ENCODE assay signal across 13 cellular contexts in genomic region chr10:97321807-97322195, GRCh38. TPM values are rescaled to one million over a fixed set of nuclear protein-coding genes. Genes with fewer than 3 reads are reported as not detected.
DNase-seq lines count a peak whose midpoint lies in the region; ATAC-seq and TF ChIP-seq lines count a peak whose summit lies in the region.
"Had no signal": no experiment of that assay in that cellular context is flagged by ENCODE, and none has a peak within 500 bp of the region (broad histone marks: within the 10 kb centered on the region; RNA-seq: fewer than 3 reads in every experiment).

No MANE protein-coding gene starts in this region.

- H3K27ac ChIP-seq in right lobe of liver (peak overlapping the region; percentile 99 to 100 (median 100)), thoracic aorta (no peak overlapping the region), colonic mucosa (no peak overlapping the region)
- H3K27ac ChIP-seq: PC-9 had no signal

- 30% methylated on average over 3 of the region's 3 CpGs for WGBS in right lobe of liver (ENCODE audit: insufficient coverage, low coverage, low lambda C conversion rate, missing lambda C conversion rate)

- CTCF ChIA-PET in activated naive CD4-positive, alpha-beta T cell treated with anti-CD3 and anti-CD28 coated beads, Interleukin-2, amount 10 ng/mL, durations not matched to agents 7 days and 5 days (lab: Charles Lee), result interaction anchor here (1.0 to 1.9 kb wide), 2 partner anchors 12 to 43 kb away, joined by 4 to 7 read pairs; partner anchors contain the start of gene FRAT2
- CTCF ChIA-PET in activated naive CD4-positive, alpha-beta T cell treated with anti-CD3 and anti-CD28 coated beads for 36 hours (lab: Charles Lee), result interaction anchor here (1.2 to 2.2 kb wide), 3 partner anchors 11 to 296 kb away, joined by 3 to 13 read pairs (median 8); no protein-coding TSS in a partner anchor

- H3K9ac ChIP-seq in colonic mucosa (ENCODE audit: low read depth in 2 of 2, low read length in 2 of 2), result no peak overlapping the region

- no peak for TF ChIP-seq CTCF in right lobe of liver (IDR thresholded peaks at IDR 0.05)
- no peak for TF ChIP-seq CTCF in thoracic aorta (IDR thresholded peaks at IDR 0.05)
- no peak for TF ChIP-seq CTCF in colonic mucosa (IDR thresholded peaks at IDR 0.05)
- no peak for TF ChIP-seq CTCF in HFFc6 (IDR thresholded peaks at IDR 0.05)

- H3K4me3 ChIP-seq in right lobe of liver, result peak overlapping the region in 2 of 3 donors; percentile 72 to 77
- peak overlapping the region; percentile 95 for H3K4me3 ChIP-seq in thoracic aorta
- H3K4me3 ChIP-seq in colonic mucosa, result no peak overlapping the region
- H3K4me3 ChIP-seq: PC-9 had no signal

- peak overlapping the region; percentile 81 for H3K4me3 Mint-ChIP-seq in activated naive CD4-positive, alpha-beta T cell treated with anti-CD3 and anti-CD28 coated beads, Interleukin-2, amount 10 ng/mL, durations not matched to agents 7 days and 5 days
- H3K4me3 Mint-ChIP-seq in activated naive CD4-positive, alpha-beta T cell treated with anti-CD3 and anti-CD28 coated beads for 36 hours, result no peak overlapping the region
- peak overlapping the region; percentile 93 for H3K4me3 Mint-ChIP-seq in T-helper 17 cell
- no peak overlapping the region for H3K4me3 Mint-ChIP-seq in HFFc6

- H3K27me3 ChIP-seq in right lobe of liver (no peaks in the 10 kb centered on the region), thoracic aorta (replicated peaks; ENCODE audit: insufficient read depth) (no peaks in the 10 kb centered on the region), colonic mucosa (no peaks in the 10 kb centered on the region)
- H3K27me3 ChIP-seq: sigmoid colon had no signal

- no peak for DNase-seq in activated naive CD4-positive, alpha-beta T cell treated with anti-CD3 and anti-CD28 coated beads, Interleukin-2, amount 10 ng/mL, durations not matched to agents 7 days and 5 days
- DNase-seq in activated naive CD4-positive, alpha-beta T cell treated with anti-CD3 and anti-CD28 coated beads for 36 hours, result no peak
- DNase-seq in T-helper 17 cell (no peak), right lobe of liver (no peak), thoracic aorta (ENCODE audit: low spot score) (no peak), colonic mucosa (no peak), HFFc6 (no peak)
- DNase-seq: cortex of kidney; GOT3; PC-9; stimulated activated naive B cell treated with anti-CD40 and anti-IgM and Interleukin-4, amounts not matched to agents 10 μg/mL and 1 μg/mL and 100 μg/mL, for 72 hours had no signal

- no peaks in the 10 kb centered on the region for H3K9me3 Mint-ChIP-seq in activated naive CD4-positive, alpha-beta T cell treated with anti-CD3 and anti-CD28 coated beads, Interleukin-2, amount 10 ng/mL, durations not matched to agents 7 days and 5 days
- H3K9me3 Mint-ChIP-seq in activated naive CD4-positive, alpha-beta T cell treated with anti-CD3 and anti-CD28 coated beads for 36 hours, result no peaks in the 10 kb centered on the region
- H3K9me3 Mint-ChIP-seq in HFFc6, result no peaks in the 10 kb centered on the region
- H3K9me3 Mint-ChIP-seq: stimulated activated naive B cell treated with anti-CD40 and anti-IgM and Interleukin-4, amounts not matched to agents 10 μg/mL and 1 μg/mL and 100 μg/mL, for 72 hours had no signal

- no peak for ATAC-seq in T-helper 17 cell
- peak in 1 of 4 donors; percentile 8 for ATAC-seq in right lobe of liver
- ATAC-seq in thoracic aorta (ENCODE audit: insufficient number of reproducible peaks, low FRiP score, low read depth), result no peak
- ATAC-seq in HG02798 (IDR thresholded peaks at IDR 0.05; ENCODE audit: poor library complexity, unreplicated experiment), result no peak
- ATAC-seq: stimulated activated naive B cell treated with anti-CD40 and anti-IgM and Interleukin-4, amounts not matched to agents 10 μg/mL and 1 μg/mL and 100 μg/mL, for 72 hours had no signal

- peak; percentile 34 for TF ChIP-seq POLR2A in right lobe of liver (IDR thresholded peaks at IDR 0.05)

- H3K9me3 ChIP-seq in T-helper 17 cell (ENCODE audit: control insufficient read depth, low read length, poor library complexity, severe bottlenecking) (no peaks in the 10 kb centered on the region), right lobe of liver (no peaks in the 10 kb centered on the region), thoracic aorta (no peaks in the 10 kb centered on the region), colonic mucosa (no peaks in the 10 kb centered on the region)
- H3K9me3 ChIP-seq: sigmoid colon had no signal

- H3K4me1 ChIP-seq in right lobe of liver (peaks cover 0 to 21% (median 4%) of the 10 kb centered on the region in 4 donors), thoracic aorta (ENCODE audit: control insufficient read depth in 1 of 2, low read depth in 2 of 2) (peaks cover 10 to 18% of the 10 kb centered on the region in 2 donors), colonic mucosa (peaks cover 3% of the 10 kb centered on the region)

- no peak overlapping the region for H3K27ac Mint-ChIP-seq in activated naive CD4-positive, alpha-beta T cell treated with anti-CD3 and anti-CD28 coated beads, Interleukin-2, amount 10 ng/mL, durations not matched to agents 7 days and 5 days
- no peak overlapping the region for H3K27ac Mint-ChIP-seq in activated naive CD4-positive, alpha-beta T cell treated with anti-CD3 and anti-CD28 coated beads for 36 hours
- peak overlapping the region; percentile 95 for H3K27ac Mint-ChIP-seq in T-helper 17 cell
- H3K27ac Mint-ChIP-seq in HFFc6, result no peak overlapping the region
- H3K27ac Mint-ChIP-seq: stimulated activated naive B cell treated with anti-CD40 and anti-IgM and Interleukin-4, amounts not matched to agents 10 μg/mL and 1 μg/mL and 100 μg/mL, for 72 hours had no signal

- H3K36me3 ChIP-seq in right lobe of liver (no peaks in the 10 kb centered on the region), thoracic aorta (no peaks in the 10 kb centered on the region), colonic mucosa (no peaks in the 10 kb centered on the region)
- H3K36me3 ChIP-seq: sigmoid colon had no signal

- H3K4me1 Mint-ChIP-seq in activated naive CD4-positive, alpha-beta T cell treated with anti-CD3 and anti-CD28 coated beads, Interleukin-2, amount 10 ng/mL, durations not matched to agents 7 days and 5 days, result peaks cover 36% of the 10 kb centered on the region
- peaks cover 23% of the 10 kb centered on the region for H3K4me1 Mint-ChIP-seq in activated naive CD4-positive, alpha-beta T cell treated with anti-CD3 and anti-CD28 coated beads for 36 hours (ENCODE audit: low read depth)
- H3K4me1 Mint-ChIP-seq in T-helper 17 cell (peaks cover 27% of the 10 kb centered on the region), HFFc6 (ENCODE audit: low read depth) (peaks cover 12% of the 10 kb centered on the region)

- intact Hi-C loops in activated naive CD4-positive, alpha-beta T cell treated with anti-CD3 and anti-CD28 coated beads for 36 hours (cut with micrococcal nuclease), result loop anchor here (2.0 kb wide), 1 partner anchor 43 kb away; no protein-coding TSS in a partner anchor
- intact Hi-C loops in right lobe of liver (cut with DNase I) (loop anchor here in 1 of 2 donors (10.0 kb wide), 1 partner anchor 47 kb away; no protein-coding TSS in a partner anchor), colonic mucosa (cut with DNase I) (no loop called here)

- peaks cover 3% of the 10 kb centered on the region for H3K36me3 Mint-ChIP-seq in activated naive CD4-positive, alpha-beta T cell treated with anti-CD3 and anti-CD28 coated beads, Interleukin-2, amount 10 ng/mL, durations not matched to agents 7 days and 5 days
- H3K36me3 Mint-ChIP-seq in activated naive CD4-positive, alpha-beta T cell treated with anti-CD3 and anti-CD28 coated beads for 36 hours (ENCODE audit: low read depth), result no peaks in the 10 kb centered on the region
- H3K36me3 Mint-ChIP-seq in T-helper 17 cell (ENCODE audit: low read depth) (no peaks in the 10 kb centered on the region), HFFc6 (ENCODE audit: low read depth) (no peaks in the 10 kb centered on the region)
- H3K36me3 Mint-ChIP-seq: stimulated activated naive B cell treated with anti-CD40 and anti-IgM and Interleukin-4, amounts not matched to agents 10 μg/mL and 1 μg/mL and 100 μg/mL, for 72 hours had no signal

- peaks cover 17% of the 10 kb centered on the region for H3K27me3 Mint-ChIP-seq in activated naive CD4-positive, alpha-beta T cell treated with anti-CD3 and anti-CD28 coated beads, Interleukin-2, amount 10 ng/mL, durations not matched to agents 7 days and 5 days
- no peaks in the 10 kb centered on the region for H3K27me3 Mint-ChIP-seq in activated naive CD4-positive, alpha-beta T cell treated with anti-CD3 and anti-CD28 coated beads for 36 hours (ENCODE audit: low read depth)
- no peaks in the 10 kb centered on the region for H3K27me3 Mint-ChIP-seq in T-helper 17 cell
- H3K27me3 Mint-ChIP-seq in HFFc6 (ENCODE audit: insufficient read depth), result peaks cover 3% of the 10 kb centered on the region
- H3K27me3 Mint-ChIP-seq: stimulated activated naive B cell treated with anti-CD40 and anti-IgM and Interleukin-4, amounts not matched to agents 10 μg/mL and 1 μg/mL and 100 μg/mL, for 72 hours had no signal

RNA-seq across cellular contexts. Expression of gene FRAT1, which starts 2.7 kb away (rescaled TPM):
- total RNA-seq in activated naive CD4-positive, alpha-beta T cell treated with anti-CD3 and anti-CD28 coated beads for 36 hours, result 1 to 10 TPM; 2.3 to 3.0 TPM
- 10 to 100 TPM; 24.4 to 26.5 TPM for total RNA-seq in T-helper 17 cell
- 1 to 10 TPM; 3.5 to 8.5 (median 7.4) TPM for total RNA-seq in right lobe of liver
- 10 to 100 TPM in 1 of 2 donors, 1 to 10 TPM in 1; 4.6 to 11.6 TPM for total RNA-seq in thoracic aorta
- total RNA-seq in colonic mucosa, result 1 to 10 TPM; 5.0 to 6.1 TPM
- 1 to 10 TPM in 4 of 6 experiments, under 1 TPM in 2; 0.82 to 1.3 (median 1.1) TPM for total RNA-seq in HFFc6 (2021; fragmentation: NEBNext Ultra II Directional; extraction: Animal tissue kit (Norgen Biotek cat#: 25700))

RNA-seq across cellular contexts. Expression of gene FRAT2, which starts 12.7 kb away (rescaled TPM):
- 1 to 10 TPM; 5.1 to 5.6 TPM for total RNA-seq in activated naive CD4-positive, alpha-beta T cell treated with anti-CD3 and anti-CD28 coated beads for 36 hours
- total RNA-seq in T-helper 17 cell (10 to 100 TPM; 16.8 to 21.7 TPM), right lobe of liver (10 to 100 TPM in 2 of 6 experiments, 1 to 10 TPM in 4; 8.3 to 11.4 (median 9.7) TPM), thoracic aorta (10 to 100 TPM in 1 of 2 donors, 1 to 10 TPM in 1; 8.3 to 15.0 TPM), colonic mucosa (10 to 100 TPM; 34.3 to 53.1 TPM)
- 1 to 10 TPM; 2.2 to 2.9 (median 2.6) TPM for total RNA-seq in HFFc6 (2021; fragmentation: NEBNext Ultra II Directional; extraction: Animal tissue kit (Norgen Biotek cat#: 25700))

RNA-seq across cellular contexts. Expression of gene ARHGAP19, which starts 29.4 kb away (rescaled TPM):
- 10 to 100 TPM; 76.7 to 91.9 TPM for total RNA-seq in activated naive CD4-positive, alpha-beta T cell treated with anti-CD3 and anti-CD28 coated beads for 36 hours
- total RNA-seq in T-helper 17 cell (10 to 100 TPM in 1 of 2 donors, 1 to 10 TPM in 1; 9.3 to 15.7 TPM), right lobe of liver (1 to 10 TPM; 2.3 to 5.5 (median 3.4) TPM), thoracic aorta (10 to 100 TPM in 1 of 2 donors, 1 to 10 TPM in 1; 3.5 to 27.1 TPM), colonic mucosa (1 to 10 TPM; 8.0 to 9.8 TPM)
- total RNA-seq in HFFc6 (2021; fragmentation: NEBNext Ultra II Directional; extraction: Animal tissue kit (Norgen Biotek cat#: 25700)), result 10 to 100 TPM in 3 of 6 experiments, 1 to 10 TPM in 3; 5.2 to 12.3 (median 10.2) TPM

Comparison
In these comparisons a context has a peak if more than half of its experiments do, and no peak if none do; other contexts are left out.
1. H3K4me3 Mint-ChIP-seq: peak in activated naive CD4-positive, alpha-beta T cell treated with anti-CD3 and anti-CD28 coated beads, Interleukin-2, amount 10 ng/mL, durations not matched to agents 7 days and 5 days (single experiment) and T-helper 17 cell (single experiment); none in activated naive CD4-positive, alpha-beta T cell treated with anti-CD3 and anti-CD28 coated beads for 36 hours (single experiment) and HFFc6 (single experiment).
2. H3K27ac ChIP-seq: peak in right lobe of liver (3 of 3); none in thoracic aorta (0 of 2) and colonic mucosa (single experiment).